Comparison of ENCODE assay signal across 8 cellular contexts in genomic region chr2:65128297-65129190, GRCh38. TPM values are rescaled to one million over a fixed set of nuclear protein-coding genes. Genes with fewer than 3 reads are reported as not detected.
DNase-seq lines count a peak whose midpoint lies in the region; ATAC-seq lines count a peak whose summit lies in the region.

No MANE protein-coding gene starts in this region.

- DNase-seq in NCI-H460 (ENCODE audit: extremely low read depth, low read depth) (peak; percentile 22), caudate nucleus (lab: John Stamatoyannopoulos, UW) (peak in 2 of 61 donors; percentile 2 to 5), NCI-H2171 (lab: John Stamatoyannopoulos, UW) (no peak)

- H3K9me3 ChIP-seq in ES-I3 (ENCODE audit: control insufficient read depth, insufficient read depth, low read length) (no peaks in the 10 kb centered on the region), mesodermal cell (ENCODE audit: control insufficient read depth, low read length) (no peaks in the 10 kb centered on the region)

- H3K36me3 ChIP-seq in ES-I3 (ENCODE audit: insufficient read depth, low read length) (no peaks in the 10 kb centered on the region), mesodermal cell (ENCODE audit: control insufficient read depth, insufficient read depth, low read length) (peaks cover 14% of the 10 kb centered on the region)

- 55 to 62% methylated on average over 7 of the region's 8 CpGs for WGBS in mesodermal cell (ENCODE audit: insufficient coverage in 2 of 2), 2 experiments

- H3K9ac ChIP-seq in ES-I3 (ENCODE audit: low read depth, low read length), result peak overlapping the region; percentile 97

- peaks cover 12% of the 10 kb centered on the region for H3K4me1 ChIP-seq in ES-I3 (ENCODE audit: insufficient read depth, low read length)
- peaks cover 5% of the 10 kb centered on the region for H3K4me1 ChIP-seq in mesodermal cell (ENCODE audit: control insufficient read depth, insufficient read depth, low read length, poor library complexity, severe bottlenecking)

- H3K4me3 ChIP-seq in mesodermal cell (ENCODE audit: extremely low read depth, insufficient read depth, low read length, poor library complexity, severe bottlenecking), result peak overlapping the region; percentile 96

- ATAC-seq in GM19351 (IDR thresholded peaks at IDR 0.05; ENCODE audit: unreplicated experiment) (no peak), GM19035 (IDR thresholded peaks at IDR 0.05; ENCODE audit: unreplicated experiment) (no peak), GM18502 (IDR thresholded peaks at IDR 0.05; ENCODE audit: poor library complexity, unreplicated experiment) (no peak)

- H3K27ac ChIP-seq in caudate nucleus (ENCODE audit: low read depth, low read length), result peak overlapping the region; percentile 84
- H3K27ac ChIP-seq in mesodermal cell (ENCODE audit: low read depth, low read length, severe bottlenecking), result peak overlapping the region; percentile 97

RNA-seq across cellular contexts. Expression of gene RAB1A, which starts 1.4 kb away (rescaled TPM):
- 139 and 160 TPM in 2 replicates for total RNA-seq in NCI-H460 (2014; rRNA removed; shearing (Covaris generic))
- 54.0 and 56.7 TPM in 2 replicates for polyA plus RNA-seq in NCI-H460 (2014; cell fraction: nucleus; rRNA removed)
- polyA plus RNA-seq in mesodermal cell (2013, experiment 1 of 2), result 244 TPM
- 238 TPM for polyA plus RNA-seq in mesodermal cell (2013, experiment 2 of 2)
